Comparison of ENCODE assay signal across 9 cellular contexts in genomic region chr6:88492824-88493223, GRCh38.
A peak's percentile ranks its signal among the peaks of the same experiment; 100 is the strongest.
DNase-seq lines count a peak whose midpoint lies in the region; ATAC-seq and TF ChIP-seq lines count a peak whose summit lies in the region.
"Had no signal": no experiment of that assay in that cellular context is flagged by ENCODE, and none has a peak within 500 bp of the region (broad histone marks: within the 10 kb centered on the region; RNA-seq: fewer than 3 reads in every experiment).

No MANE protein-coding gene starts in this region.

- H3K14ac ChIP-seq in mesenchymal stem cell (ENCODE audit: low read length in 2 of 2), result no peak overlapping the region

- H4K20me1 ChIP-seq in DOHH2 (ENCODE audit: control insufficient read depth, insufficient read depth, low read depth, low read length), result no peaks in the 10 kb centered on the region

- peaks cover 16% of the 10 kb centered on the region; the same call in 1 of the 2 replicates for H3K9me3 ChIP-seq in DOHH2 (ENCODE audit: control insufficient read depth, insufficient read depth, low read length)
- H3K9me3 ChIP-seq in mesenchymal stem cell (ENCODE audit: control insufficient read depth, low read length), result no peaks in the 10 kb centered on the region

- intact Hi-C loops in posterior vena cava (cut with DNase I), result no loop called here

- H3K9ac ChIP-seq in mesenchymal stem cell (ENCODE audit: low read length), result no peak overlapping the region

- H3K4me1 ChIP-seq in DOHH2 (ENCODE audit: control insufficient read depth, low read length), result peaks cover 29% of the 10 kb centered on the region
- no peaks in the 10 kb centered on the region for H3K4me1 ChIP-seq in mesenchymal stem cell (ENCODE audit: control insufficient read depth, insufficient read depth, low read depth, low read length)

- H2AFZ ChIP-seq in mesenchymal stem cell (ENCODE audit: low read depth, low read length), result no peak overlapping the region

- H3K9me2 ChIP-seq in DOHH2 (replicated peaks; ENCODE audit: control insufficient read depth, low read length), result no peaks in the 10 kb centered on the region

- ATAC-seq in GM21423 (IDR thresholded peaks at IDR 0.05; ENCODE audit: unreplicated experiment), result no peak
- ATAC-seq in effector memory CD8-positive, alpha-beta T cell (replicated peaks), result no peak

- TF ChIP-seq CTCF in DOHH2 (IDR thresholded peaks at IDR 0.05; ENCODE audit: low read depth, low read length, poor library complexity, severe bottlenecking), result peak; percentile 29
- TF ChIP-seq CTCF in brain (conservative IDR thresholded peaks at IDR 0.05), result peak; percentile 22 to 54

- H3K4me1 Mint-ChIP-seq in brain (peaks cover 10% of the 10 kb centered on the region), immature natural killer cell (no peaks in the 10 kb centered on the region)
- H3K4me1 Mint-ChIP-seq in effector memory CD8-positive, alpha-beta T cell (ENCODE audit: low read depth in 2 of 2), result no peaks in the 10 kb centered on the region

- H3K36me3 ChIP-seq in DOHH2 (ENCODE audit: control insufficient read depth, low read length), result peaks cover 6% of the 10 kb centered on the region
- H3K36me3 ChIP-seq in mesenchymal stem cell (ENCODE audit: control insufficient read depth in 1 of 2, insufficient read depth in 2 of 2, low read depth in 1 of 2, low read length in 2 of 2), result no peaks in the 10 kb centered on the region

- H4K8ac ChIP-seq in mesenchymal stem cell (ENCODE audit: low read length), result no peak overlapping the region

- H3K18ac ChIP-seq in mesenchymal stem cell (ENCODE audit: low read depth in 1 of 2, low read length in 2 of 2), result no peak overlapping the region

- H3K23ac ChIP-seq in mesenchymal stem cell (ENCODE audit: low read length in 2 of 2), result no peak overlapping the region

- H2BK12ac ChIP-seq in mesenchymal stem cell (ENCODE audit: low read length in 2 of 2), result no peak overlapping the region

- H3K79me2 ChIP-seq in DOHH2 (ENCODE audit: control insufficient read depth, low read length), result no peaks in the 10 kb centered on the region

- H3K27me3 Mint-ChIP-seq in brain (peaks cover 4% of the 10 kb centered on the region), immature natural killer cell (ENCODE audit: low read depth in 3 of 3) (peaks cover 4 to 5% (median 4%) of the 10 kb centered on the region in 3 donors)
- peaks cover 14 to 28% of the 10 kb centered on the region in 2 donors for H3K27me3 Mint-ChIP-seq in effector memory CD8-positive, alpha-beta T cell

- H3K9me3 Mint-ChIP-seq in brain (peaks cover 9 to 38% (median 18%) of the 10 kb centered on the region in 5 experiments), immature natural killer cell (peaks cover 0 to 3% (median 0%) of the 10 kb centered on the region in 6 donors)
- no peaks in the 10 kb centered on the region for H3K9me3 Mint-ChIP-seq in effector memory CD8-positive, alpha-beta T cell

- H3K4me2 ChIP-seq in DOHH2 (ENCODE audit: low read length) (no peak overlapping the region), mesenchymal stem cell (ENCODE audit: low read length, poor library complexity, severe bottlenecking) (no peak overlapping the region)

- H3K4ac ChIP-seq in mesenchymal stem cell (ENCODE audit: low read depth in 1 of 2, low read length in 2 of 2), result no peak overlapping the region

- no peak overlapping the region for H3K27ac Mint-ChIP-seq in brain
- no peak overlapping the region for H3K27ac Mint-ChIP-seq in immature natural killer cell
- no peak overlapping the region for H3K27ac Mint-ChIP-seq in effector memory CD8-positive, alpha-beta T cell
- H3K27ac Mint-ChIP-seq: activated naive CD4-positive, alpha-beta T cell treated with anti-CD3 and anti-CD28 coated beads for 36 hours had no signal

- H2AK5ac ChIP-seq in mesenchymal stem cell (ENCODE audit: low read length, severe bottlenecking), result no peak overlapping the region

- H3K4me3 ChIP-seq in DOHH2 (ENCODE audit: low read length) (no peak overlapping the region), mesenchymal stem cell (ENCODE audit: insufficient read depth in 1 of 2, low read depth in 1 of 2, low read length in 2 of 2) (no peak overlapping the region)

- H2BK120ac ChIP-seq in mesenchymal stem cell (ENCODE audit: low read depth, low read length), result no peak overlapping the region

- no peak overlapping the region for H4K91ac ChIP-seq in mesenchymal stem cell (ENCODE audit: low read length)

- H3K36me3 Mint-ChIP-seq in brain (no peaks in the 10 kb centered on the region), immature natural killer cell (no peaks in the 10 kb centered on the region)
- no peaks in the 10 kb centered on the region for H3K36me3 Mint-ChIP-seq in effector memory CD8-positive, alpha-beta T cell (ENCODE audit: insufficient read depth)

- H3K27me3 ChIP-seq in DOHH2 (ENCODE audit: control insufficient read depth, low read length) (no peaks in the 10 kb centered on the region), mesenchymal stem cell (ENCODE audit: control insufficient read depth in 1 of 2, insufficient read depth in 1 of 2, low read length in 2 of 2) (no peaks in the 10 kb centered on the region)

- no peak overlapping the region for H3K27ac ChIP-seq in DOHH2 (ENCODE audit: low read depth, low read length)
- H3K27ac ChIP-seq in mesenchymal stem cell (ENCODE audit: low read length, poor library complexity, severe bottlenecking), result no peak overlapping the region

- no peak overlapping the region for H3K4me3 Mint-ChIP-seq in brain
- H3K4me3 Mint-ChIP-seq in immature natural killer cell, result no peak overlapping the region
- no peak overlapping the region for H3K4me3 Mint-ChIP-seq in effector memory CD8-positive, alpha-beta T cell
- H3K4me3 Mint-ChIP-seq: activated naive CD4-positive, alpha-beta T cell treated with anti-CD3 and anti-CD28 coated beads for 36 hours had no signal

- DNase-seq in Kasumi-1 (lab: John Stamatoyannopoulos, UW) (peak; percentile 22 to 31), mesenchymal stem cell (peak; percentile 15), posterior vena cava (ENCODE audit: low spot score) (no peak), immature natural killer cell (no peak)
- DNase-seq in effector memory CD8-positive, alpha-beta T cell, result no peak
- DNase-seq: activated naive CD4-positive, alpha-beta T cell treated with anti-CD3 and anti-CD28 coated beads for 36 hours had no signal

- WGBS in mesenchymal stem cell, result no CpG with 5 or more reads among the region's 2 CpGs

- no peak overlapping the region for H2BK5ac ChIP-seq in mesenchymal stem cell (ENCODE audit: low read depth, low read length, poor library complexity, severe bottlenecking)

- H3F3A ChIP-seq in DOHH2 (ENCODE audit: control insufficient read depth, insufficient read depth), result no peaks in the 10 kb centered on the region

- no peak overlapping the region for H2BK15ac ChIP-seq in mesenchymal stem cell (ENCODE audit: low read depth, poor library complexity, severe bottlenecking)

- H3K79me1 ChIP-seq in mesenchymal stem cell (replicated peaks; ENCODE audit: low read length, poor library complexity, severe bottlenecking), result no peaks in the 10 kb centered on the region

Comparison
In these comparisons a context has a peak if more than half of its experiments do, and no peak if none do; other contexts are left out.
1. DNase-seq: peak in Kasumi-1 (2 of 2) and mesenchymal stem cell (single experiment); none in posterior vena cava (single experiment), immature natural killer cell (0 of 3) and effector memory CD8-positive, alpha-beta T cell (0 of 3).